Comparison of ENCODE assay signal across 24 cellular contexts in the genomic region with DNA sequence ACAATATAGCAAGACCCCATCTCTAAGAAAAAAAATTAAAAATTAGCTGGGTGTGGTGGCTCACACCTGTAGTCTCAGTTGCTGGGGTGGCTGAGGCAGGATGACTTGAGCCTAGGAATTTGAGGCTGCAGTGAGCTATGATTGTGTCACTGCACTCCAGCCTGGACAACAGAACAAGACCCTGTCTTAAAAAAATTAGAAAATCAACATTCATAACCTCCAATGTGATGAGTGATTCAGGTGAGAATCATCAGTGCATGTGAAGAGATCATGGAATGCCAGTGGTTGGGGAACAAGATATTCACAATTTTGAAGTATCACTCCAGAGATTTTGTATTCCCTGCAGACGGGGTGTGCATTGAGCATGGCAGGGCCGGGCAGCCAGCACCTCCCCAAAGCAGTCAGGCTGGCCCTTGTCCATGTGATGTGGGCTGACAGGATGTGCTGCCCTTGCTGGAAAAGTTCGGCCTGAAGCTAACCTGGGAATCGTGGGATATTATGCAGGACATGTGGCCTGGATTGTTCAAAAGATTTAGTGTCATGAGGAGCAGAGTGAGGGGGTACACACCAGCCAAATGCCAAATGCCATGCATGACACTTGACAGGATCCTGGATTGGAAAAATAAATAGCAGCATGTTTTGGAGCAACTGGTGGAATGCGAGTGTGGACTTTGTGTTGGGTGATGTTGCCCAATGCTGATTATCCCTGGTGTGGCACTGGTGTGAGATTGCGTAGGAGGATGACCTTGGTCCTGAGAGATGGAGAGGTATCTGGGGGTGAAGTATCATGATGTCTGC.
A peak's percentile ranks its signal among the peaks of the same experiment; 100 is the strongest.
DNase-seq lines count a peak whose midpoint lies in the region; ATAC-seq and TF ChIP-seq lines count a peak whose summit lies in the region.
"Had no signal": no experiment of that assay in that cellular context is flagged by ENCODE, and none has a peak within 500 bp of the region (broad histone marks: within the 10 kb centered on the region; RNA-seq: fewer than 3 reads in every experiment).

No MANE protein-coding gene starts in this region.

- H2AK5ac ChIP-seq in neuronal stem cell (ENCODE audit: low read depth, low read length): no peak overlapping the region

- H4K91ac ChIP-seq in neuronal stem cell (ENCODE audit: low read depth, low read length, poor library complexity): no peak overlapping the region

- no peak overlapping the region for H3K23ac ChIP-seq in neuronal stem cell (ENCODE audit: low read depth, low read length, poor library complexity)

- peak overlapping the region; percentile 2 for H3K18ac ChIP-seq in neuronal stem cell (ENCODE audit: low read length)

- H4K8ac ChIP-seq in neuronal stem cell (ENCODE audit: low read depth, low read length): no peak overlapping the region

- H3K27ac Mint-ChIP-seq in stimulated activated naive CD8-positive, alpha-beta T cell treated with anti-CD3 and anti-CD28 coated beads, Interleukin-15, Interleukin-2, amounts not matched to agents 100 ng/mL and 50 ng/mL, for 24 hours: peak overlapping the region; percentile 8
- peak overlapping the region; percentile 57 for H3K27ac Mint-ChIP-seq in endothelial cell (ENCODE audit: unreplicated experiment)
- H3K27ac Mint-ChIP-seq: activated naive CD8-positive, alpha-beta T cell treated with anti-CD3 and anti-CD28 coated beads, Interleukin-2, amount 50 U/mL, for 24 hours; H9 had no signal

- WGBS in neuronal stem cell (ENCODE audit: extremely low coverage in 2 of 2, insufficient read length in 2 of 2, insufficient replicate concordance in 1 of 2), 2 donors: no CpG with 5 or more reads among the region's 6 CpGs

- ATAC-seq in stimulated activated naive CD8-positive, alpha-beta T cell treated with anti-CD3 and anti-CD28 coated beads, Interleukin-15, Interleukin-2, amounts not matched to agents 100 U/mL and 50 U/mL, for 24 hours: no peak
- no peak for ATAC-seq in HG02623 (IDR thresholded peaks at IDR 0.05; ENCODE audit: unreplicated experiment)
- ATAC-seq: activated naive CD8-positive, alpha-beta T cell treated with anti-CD3 and anti-CD28 coated beads, Interleukin-2, amount 50 U/mL, for 24 hours; body of pancreas; right cardiac atrium had no signal

- H3K27ac ChIP-seq in neuronal stem cell (replicated peaks; ENCODE audit: low read length): no peak overlapping the region
- H3K27ac ChIP-seq: BLaER1, body of pancreas, esophagus muscularis mucosa, left ventricle myocardium inferior, parathyroid adenoma, SK-N-MC had no signal

- H3K4me1 ChIP-seq in neuronal stem cell (ENCODE audit: control insufficient read depth in 2 of 2, insufficient read depth in 1 of 2, low read depth in 1 of 2, low read length in 2 of 2): peaks cover 15 to 19% of the 10 kb centered on the region in 2 donors

- H3K4me1 Mint-ChIP-seq in stimulated activated naive CD8-positive, alpha-beta T cell treated with anti-CD3 and anti-CD28 coated beads, Interleukin-15, Interleukin-2, amounts not matched to agents 100 ng/mL and 50 ng/mL, for 24 hours (ENCODE audit: low read depth): peaks cover 10% of the 10 kb centered on the region
- peaks cover 68% of the 10 kb centered on the region for H3K4me1 Mint-ChIP-seq in endothelial cell (ENCODE audit: unreplicated experiment)

- H3K4me3 Mint-ChIP-seq in stimulated activated naive CD8-positive, alpha-beta T cell treated with anti-CD3 and anti-CD28 coated beads, Interleukin-15, Interleukin-2, amounts not matched to agents 100 ng/mL and 50 ng/mL, for 24 hours: no peak overlapping the region
- no peak overlapping the region for H3K4me3 Mint-ChIP-seq in endothelial cell (ENCODE audit: unreplicated experiment)
- H3K4me3 Mint-ChIP-seq: activated naive CD8-positive, alpha-beta T cell treated with anti-CD3 and anti-CD28 coated beads, Interleukin-2, amount 50 U/mL, for 24 hours; H9; nephron had no signal

- DNase-seq in stimulated activated naive CD8-positive, alpha-beta T cell treated with anti-CD3 and anti-CD28 coated beads, Interleukin-15, Interleukin-2, amounts not matched to agents 100 U/mL and 50 U/mL, for 24 hours: no peak
- DNase-seq in endothelial cell (ENCODE audit: low spot score): no peak
- DNase-seq in neuronal stem cell (ENCODE audit: low spot score): no peak
- no peak for DNase-seq in NCI-H2227 treated with DMSO at 0.1 percent for 48 hours (lab: John Stamatoyannopoulos, UW)
- no peak for DNase-seq in NCI-H1694 (lab: John Stamatoyannopoulos, UW)
- DNase-seq: ACHN; activated naive CD8-positive, alpha-beta T cell treated with anti-CD3 and anti-CD28 coated beads, Interleukin-2, amount 50 U/mL, for 24 hours; body of pancreas; DMS53; effector memory CD4-positive, alpha-beta T cell; GF-D8; H9; left ventricle myocardium inferior; NCI-H1092 treated with DMSO at 0.1 percent for 48 hours; NCI-H2029; right cardiac atrium; T-helper 2 cell had no signal

- no peak for TF ChIP-seq CTCF in endothelial cell (IDR thresholded peaks at IDR 0.05; ENCODE audit: unreplicated experiment)

- H3K9me3 ChIP-seq in neuronal stem cell (replicated peaks in 1 of 2; ENCODE audit: control insufficient read depth in 2 of 2, insufficient read depth in 1 of 2, low read depth in 1 of 2, low read length in 2 of 2): no peaks in the 10 kb centered on the region
- H3K9me3 ChIP-seq: BLaER1, body of pancreas, esophagus muscularis mucosa, left ventricle myocardium inferior had no signal

- no peak overlapping the region for H3K4me3 ChIP-seq in neuronal stem cell (ENCODE audit: low read length in 2 of 2)
- H3K4me3 ChIP-seq: BLaER1, body of pancreas, esophagus muscularis mucosa, left ventricle myocardium inferior, SK-N-MC had no signal

- no peaks in the 10 kb centered on the region for H3K27me3 Mint-ChIP-seq in stimulated activated naive CD8-positive, alpha-beta T cell treated with anti-CD3 and anti-CD28 coated beads, Interleukin-15, Interleukin-2, amounts not matched to agents 100 ng/mL and 50 ng/mL, for 24 hours
- peaks cover 20% of the 10 kb centered on the region for H3K27me3 Mint-ChIP-seq in endothelial cell (ENCODE audit: unreplicated experiment)
- H3K27me3 Mint-ChIP-seq: activated naive CD8-positive, alpha-beta T cell treated with anti-CD3 and anti-CD28 coated beads, Interleukin-2, amount 50 U/mL, for 24 hours had no signal

- H3K79me1 ChIP-seq in neuronal stem cell (ENCODE audit: low read depth, low read length): no peaks in the 10 kb centered on the region

- H2BK12ac ChIP-seq in neuronal stem cell (ENCODE audit: low read length): no peak overlapping the region

- no peak overlapping the region for H3K4ac ChIP-seq in neuronal stem cell (ENCODE audit: low read length)

- H3K36me3 ChIP-seq in neuronal stem cell (replicated peaks in 1 of 2; ENCODE audit: control insufficient read depth in 2 of 2, insufficient read depth in 2 of 2, low read length in 2 of 2): no peaks in the 10 kb centered on the region
- H3K36me3 ChIP-seq: BLaER1, esophagus muscularis mucosa, left ventricle myocardium inferior had no signal

- H2BK5ac ChIP-seq in neuronal stem cell (ENCODE audit: low read length): no peak overlapping the region

- H2BK15ac ChIP-seq in neuronal stem cell (ENCODE audit: low read length): no peak overlapping the region

- no peak overlapping the region for H3K9ac ChIP-seq in neuronal stem cell (ENCODE audit: low read depth, low read length, poor library complexity)
- H3K9ac ChIP-seq: BLaER1, parathyroid adenoma had no signal

- H3K36me3 Mint-ChIP-seq in stimulated activated naive CD8-positive, alpha-beta T cell treated with anti-CD3 and anti-CD28 coated beads, Interleukin-15, Interleukin-2, amounts not matched to agents 100 ng/mL and 50 ng/mL, for 24 hours (ENCODE audit: low read depth): no peaks in the 10 kb centered on the region
- peaks cover 8% of the 10 kb centered on the region for H3K36me3 Mint-ChIP-seq in endothelial cell (ENCODE audit: low read depth, unreplicated experiment)

- H3K4me2 ChIP-seq in neuronal stem cell (ENCODE audit: insufficient read depth, low read length, poor library complexity, severe bottlenecking): no peak overlapping the region
- H3K4me2 ChIP-seq: BLaER1 had no signal

- H2AFZ ChIP-seq in neuronal stem cell (ENCODE audit: low read length): no peak overlapping the region
- H2AFZ ChIP-seq: parathyroid adenoma had no signal

- no peaks in the 10 kb centered on the region for H3K9me3 Mint-ChIP-seq in stimulated activated naive CD8-positive, alpha-beta T cell treated with anti-CD3 and anti-CD28 coated beads, Interleukin-15, Interleukin-2, amounts not matched to agents 100 ng/mL and 50 ng/mL, for 24 hours
- no peaks in the 10 kb centered on the region for H3K9me3 Mint-ChIP-seq in endothelial cell (ENCODE audit: unreplicated experiment)
- H3K9me3 Mint-ChIP-seq: activated naive CD8-positive, alpha-beta T cell treated with anti-CD3 and anti-CD28 coated beads, Interleukin-2, amount 50 U/mL, for 24 hours; H9; nephron had no signal

- no peaks in the 10 kb centered on the region for H3K27me3 ChIP-seq in neuronal stem cell (ENCODE audit: control insufficient read depth in 3 of 3, insufficient read depth in 3 of 3, low read depth in 1 of 3, low read length in 3 of 3)
- H3K27me3 ChIP-seq: BLaER1, body of pancreas, esophagus muscularis mucosa had no signal

- H3K14ac ChIP-seq in neuronal stem cell (ENCODE audit: low read length): no peak overlapping the region

- H2BK120ac ChIP-seq in neuronal stem cell (ENCODE audit: low read depth, low read length): no peak overlapping the region
